ENCODE assay signal across 7 cellular contexts in genomic region chr2:5758346-5758745, GRCh38.
"Had no signal": no experiment of that assay in that cellular context is flagged by ENCODE, and none has a peak within 500 bp of the region (broad histone marks: within the 10 kb centered on the region; RNA-seq: fewer than 3 reads in every experiment).

No MANE protein-coding gene starts in this region.

- DNase-seq: IMR-90, KBM-7, KG1 had no signal

- ATAC-seq: K562 had no signal

- FAIRE-seq: HTR-8/SVneo, K562 had no signal

- H3K4me3 ChIP-seq: K562 had no signal

- H3K27ac ChIP-seq: HL-60, KMS-11 had no signal

- H3K9ac ChIP-seq: KMS-11 had no signal

- H3K4me2 ChIP-seq: KMS-11 had no signal
